Comparison of ENCODE assay signal across 1 cellular context in genomic region chr6:72636215-72636614, GRCh38.
TF ChIP-seq lines count a peak whose summit lies in the region.

No MANE protein-coding gene starts in this region.

TF ChIP-seq in HepG2, 621 proteins besides CTCF, POLR2A, EP300 and RAD21 (continued from another document):
- TF ChIP-seq FOXM1 (CRISPR knock-in tag; IDR thresholded peaks at IDR 0.05) (no peak), HMG20A (CRISPR knock-in tag; IDR thresholded peaks at IDR 0.05; ENCODE audit: borderline replicate concordance) (no peak), ZBTB1 (CRISPR knock-in tag; IDR thresholded peaks at IDR 0.05; ENCODE audit: borderline replicate concordance) (no peak)
TF ChIP-seq in HepG2: peak in this region for 0.
